15 cellular contexts compared by ENCODE assay signal in genomic region chr1:78339490-78339889, GRCh38.
A peak's percentile ranks its signal among the peaks of the same experiment; 100 is the strongest.
DNase-seq lines count a peak whose midpoint lies in the region; FAIRE-seq and TF ChIP-seq lines count a peak whose summit lies in the region.
"Had no signal": no experiment of that assay in that cellular context is flagged by ENCODE, and none has a peak within 500 bp of the region (broad histone marks: within the 10 kb centered on the region; RNA-seq: fewer than 3 reads in every experiment).

No MANE protein-coding gene starts in this region.

- no peak overlapping the region for H2AFZ ChIP-seq in keratinocyte (ENCODE audit: control insufficient read depth, low read length)

- H3K79me2 ChIP-seq in keratinocyte (ENCODE audit: control insufficient read depth, insufficient read depth, low read length), result no peaks in the 10 kb centered on the region

- H3K27me3 ChIP-seq in keratinocyte (ENCODE audit: control insufficient read depth, extremely low read depth, insufficient read depth, low read length), result no peaks in the 10 kb centered on the region
- H3K27me3 ChIP-seq: Peyer's patch had no signal

- TF ChIP-seq CTCF in astrocyte of the spinal cord (IDR thresholded peaks at IDR 0.05; ENCODE audit: low read depth, low read length) (no peak), keratinocyte (optimal IDR thresholded peaks at IDR 0.05 in 1 of 3, IDR thresholded peaks at IDR 0.05 in 1 of 3, conservative IDR thresholded peaks at IDR 0.05 in 1 of 3; ENCODE audit: extremely low read depth in 1 of 3, insufficient read depth in 2 of 3, low read length in 3 of 3) (no peak)

- peak overlapping the region; percentile 29 for H3K4me2 ChIP-seq in keratinocyte (ENCODE audit: control insufficient read depth, extremely low read depth, insufficient read depth, low read depth, low read length)

- H3K9ac ChIP-seq in keratinocyte (ENCODE audit: control insufficient read depth, extremely low read depth, insufficient read depth, low read length), result no peak overlapping the region

- no peaks in the 10 kb centered on the region for H3K9me1 ChIP-seq in keratinocyte (ENCODE audit: control insufficient read depth, extremely low read depth, insufficient read depth, low read length)

- peaks cover 18% of the 10 kb centered on the region for H3K4me1 ChIP-seq in keratinocyte (ENCODE audit: control insufficient read depth, extremely low read depth, insufficient read depth, low read length)
- H3K4me1 ChIP-seq: Peyer's patch had no signal

- H3K4me3 ChIP-seq in astrocyte of the spinal cord (ENCODE audit: low read depth, low read length) (no peak overlapping the region), keratinocyte (ENCODE audit: control insufficient read depth in 2 of 3, extremely low read depth in 1 of 3, insufficient read depth in 2 of 3, low read depth in 1 of 3, low read length in 3 of 3) (no peak overlapping the region)
- H3K4me3 ChIP-seq: Peyer's patch had no signal

- DNase-seq in AG20443 (ENCODE audit: low spot score), result peak; percentile 37
- peak; percentile 50 for DNase-seq in HS-5 (ENCODE audit: low read depth)
- DNase-seq in astrocyte of the spinal cord (ENCODE audit: low read depth, low spot score), result peak; percentile 59
- DNase-seq in keratinocyte (ENCODE audit: low read depth, low spot score), result peak; percentile 44
- DNase-seq in activated CD4-positive, CD25-positive, alpha-beta regulatory T cell treated with anti-CD3 and anti-CD28 coated beads, Interleukin-2, amount 50 U/mL, for 72 hours, result no peak
- no peak for DNase-seq in HUDEP-2 (lab: John Stamatoyannopoulos, UW; ENCODE audit: unreplicated experiment in 76 of 76)
- DNase-seq in NCI-H524 (lab: John Stamatoyannopoulos, UW), result no peak
- DNase-seq in activated CD4-positive, alpha-beta T cell treated with anti-CD3 and anti-CD28 coated beads, Interleukin-2, amount 50 U/mL, for 48 hours, result no peak
- DNase-seq: C1 segment of cervical spinal cord; endodermal cell; GF-D8; midbrain; Peyer's patch; stimulated activated CD4-positive, alpha-beta T cell treated with anti-CD3 and anti-CD28 coated beads, Interleukin-4, amount 100 ng/mL, for 24 hours; stimulated activated naive CD8-positive, alpha-beta T cell treated with anti-CD3 and anti-CD28 coated beads, Interleukin-15, Interleukin-2, amounts not matched to agents 100 U/mL and 50 U/mL, for 24 hours had no signal

- no peaks in the 10 kb centered on the region for H3K36me3 ChIP-seq in keratinocyte (ENCODE audit: control insufficient read depth in 2 of 2, extremely low read depth in 1 of 2, insufficient read depth in 2 of 2, low read length in 2 of 2)
- H3K36me3 ChIP-seq: Peyer's patch had no signal

- no peaks in the 10 kb centered on the region for H3K9me3 ChIP-seq in keratinocyte (ENCODE audit: control insufficient read depth, low read depth, low read length)
- H3K9me3 ChIP-seq: Peyer's patch had no signal

- no peaks in the 10 kb centered on the region for H4K20me1 ChIP-seq in keratinocyte (ENCODE audit: control insufficient read depth, extremely low read depth, insufficient read depth, low read length)

- peak overlapping the region; percentile 63 for H3K27ac ChIP-seq in keratinocyte (ENCODE audit: control insufficient read depth, insufficient read depth, low read length)
- H3K27ac ChIP-seq: Peyer's patch had no signal

- in situ Hi-C loops in astrocyte of the spinal cord (cut with HindIII; ENCODE audit: low sequenced_read_pairs), result no loop called here

- dilution Hi-C loops in keratinocyte (cut with MboI; ENCODE audit: extremely low pct_ligation_motif_present, low sequenced_read_pairs), result no loop called here

- peak; percentile 84 for FAIRE-seq in keratinocyte (lab: Jason Lieb, UNC)

Comparison
In these comparisons a context has a peak if more than half of its experiments do, and no peak if none do; other contexts are left out.
1. DNase-seq: peak in AG20443 (single experiment), HS-5 (single experiment), astrocyte of the spinal cord (single experiment) and keratinocyte (single experiment); none in activated CD4-positive, CD25-positive, alpha-beta regulatory T cell treated with anti-CD3 and anti-CD28 coated beads, Interleukin-2, amount 50 U/mL, for 72 hours (single experiment), HUDEP-2 (0 of 76), NCI-H524 (0 of 2) and activated CD4-positive, alpha-beta T cell treated with anti-CD3 and anti-CD28 coated beads, Interleukin-2, amount 50 U/mL, for 48 hours (0 of 2).